1 cellular context compared by ENCODE assay signal in the genomic region with DNA sequence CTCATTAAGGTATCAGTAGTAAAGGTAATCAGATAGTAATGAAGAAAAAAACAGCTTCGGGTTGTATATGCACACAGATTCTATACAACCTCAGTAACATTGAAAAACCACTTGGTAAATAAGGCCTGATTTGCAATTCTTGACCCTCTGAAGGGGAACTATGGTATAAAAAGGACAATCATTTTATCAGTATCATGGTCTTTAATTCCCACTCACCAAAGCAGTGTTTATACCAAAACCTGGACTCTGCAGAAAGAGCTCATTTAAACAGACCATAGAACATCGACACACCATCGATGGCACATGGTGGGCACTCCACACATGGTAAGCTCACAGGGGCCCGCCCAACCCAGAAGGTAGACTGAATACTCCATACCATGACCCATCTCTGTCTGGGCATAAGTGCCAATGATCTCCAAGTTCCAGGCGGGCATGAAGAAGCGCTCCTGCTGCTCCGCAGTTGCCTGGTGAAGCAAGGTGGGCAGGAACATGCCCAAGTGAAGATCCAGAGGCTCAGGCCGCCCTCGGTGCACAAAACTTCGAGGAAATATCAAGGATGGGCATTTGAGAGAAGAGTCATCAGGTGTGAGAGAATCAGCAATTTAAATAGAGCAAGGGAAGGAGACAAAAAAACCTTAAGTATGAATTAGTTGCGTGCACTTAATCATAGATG.
TF ChIP-seq lines count a peak whose summit lies in the region.

No MANE protein-coding gene starts in this region.

TF ChIP-seq in GM23338, 12 proteins besides CTCF, POLR2A, EP300 and RAD21 (continued from another document):
- TF ChIP-seq, protein P1, sequence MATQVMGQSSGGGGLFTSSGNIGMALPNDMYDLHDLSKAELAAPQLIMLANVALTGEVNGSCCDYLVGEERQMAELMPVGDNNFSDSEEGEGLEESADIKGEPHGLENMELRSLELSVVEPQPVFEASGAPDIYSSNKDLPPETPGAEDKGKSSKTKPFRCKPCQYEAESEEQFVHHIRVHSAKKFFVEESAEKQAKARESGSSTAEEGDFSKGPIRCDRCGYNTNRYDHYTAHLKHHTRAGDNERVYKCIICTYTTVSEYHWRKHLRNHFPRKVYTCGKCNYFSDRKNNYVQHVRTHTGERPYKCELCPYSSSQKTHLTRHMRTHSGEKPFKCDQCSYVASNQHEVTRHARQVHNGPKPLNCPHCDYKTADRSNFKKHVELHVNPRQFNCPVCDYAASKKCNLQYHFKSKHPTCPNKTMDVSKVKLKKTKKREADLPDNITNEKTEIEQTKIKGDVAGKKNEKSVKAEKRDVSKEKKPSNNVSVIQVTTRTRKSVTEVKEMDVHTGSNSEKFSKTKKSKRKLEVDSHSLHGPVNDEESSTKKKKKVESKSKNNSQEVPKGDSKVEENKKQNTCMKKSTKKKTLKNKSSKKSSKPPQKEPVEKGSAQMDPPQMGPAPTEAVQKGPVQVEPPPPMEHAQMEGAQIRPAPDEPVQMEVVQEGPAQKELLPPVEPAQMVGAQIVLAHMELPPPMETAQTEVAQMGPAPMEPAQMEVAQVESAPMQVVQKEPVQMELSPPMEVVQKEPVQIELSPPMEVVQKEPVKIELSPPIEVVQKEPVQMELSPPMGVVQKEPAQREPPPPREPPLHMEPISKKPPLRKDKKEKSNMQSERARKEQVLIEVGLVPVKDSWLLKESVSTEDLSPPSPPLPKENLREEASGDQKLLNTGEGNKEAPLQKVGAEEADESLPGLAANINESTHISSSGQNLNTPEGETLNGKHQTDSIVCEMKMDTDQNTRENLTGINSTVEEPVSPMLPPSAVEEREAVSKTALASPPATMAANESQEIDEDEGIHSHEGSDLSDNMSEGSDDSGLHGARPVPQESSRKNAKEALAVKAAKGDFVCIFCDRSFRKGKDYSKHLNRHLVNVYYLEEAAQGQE (IDR thresholded peaks at IDR 0.05; ENCODE audit: unreplicated experiment), result no peak
- TF ChIP-seq NANOG (IDR thresholded peaks at IDR 0.05; ENCODE audit: borderline replicate concordance) (no peak), CREB1 (CRISPR knock-in tag; IDR thresholded peaks at IDR 0.05; ENCODE audit: low read depth) (no peak), STAT1 (IDR thresholded peaks at IDR 0.05; ENCODE audit: unreplicated experiment) (no peak), EZH2 (IDR thresholded peaks at IDR 0.05; ENCODE audit: low read depth, unreplicated experiment) (no peak)
- TF ChIP-seq, protein P2, sequence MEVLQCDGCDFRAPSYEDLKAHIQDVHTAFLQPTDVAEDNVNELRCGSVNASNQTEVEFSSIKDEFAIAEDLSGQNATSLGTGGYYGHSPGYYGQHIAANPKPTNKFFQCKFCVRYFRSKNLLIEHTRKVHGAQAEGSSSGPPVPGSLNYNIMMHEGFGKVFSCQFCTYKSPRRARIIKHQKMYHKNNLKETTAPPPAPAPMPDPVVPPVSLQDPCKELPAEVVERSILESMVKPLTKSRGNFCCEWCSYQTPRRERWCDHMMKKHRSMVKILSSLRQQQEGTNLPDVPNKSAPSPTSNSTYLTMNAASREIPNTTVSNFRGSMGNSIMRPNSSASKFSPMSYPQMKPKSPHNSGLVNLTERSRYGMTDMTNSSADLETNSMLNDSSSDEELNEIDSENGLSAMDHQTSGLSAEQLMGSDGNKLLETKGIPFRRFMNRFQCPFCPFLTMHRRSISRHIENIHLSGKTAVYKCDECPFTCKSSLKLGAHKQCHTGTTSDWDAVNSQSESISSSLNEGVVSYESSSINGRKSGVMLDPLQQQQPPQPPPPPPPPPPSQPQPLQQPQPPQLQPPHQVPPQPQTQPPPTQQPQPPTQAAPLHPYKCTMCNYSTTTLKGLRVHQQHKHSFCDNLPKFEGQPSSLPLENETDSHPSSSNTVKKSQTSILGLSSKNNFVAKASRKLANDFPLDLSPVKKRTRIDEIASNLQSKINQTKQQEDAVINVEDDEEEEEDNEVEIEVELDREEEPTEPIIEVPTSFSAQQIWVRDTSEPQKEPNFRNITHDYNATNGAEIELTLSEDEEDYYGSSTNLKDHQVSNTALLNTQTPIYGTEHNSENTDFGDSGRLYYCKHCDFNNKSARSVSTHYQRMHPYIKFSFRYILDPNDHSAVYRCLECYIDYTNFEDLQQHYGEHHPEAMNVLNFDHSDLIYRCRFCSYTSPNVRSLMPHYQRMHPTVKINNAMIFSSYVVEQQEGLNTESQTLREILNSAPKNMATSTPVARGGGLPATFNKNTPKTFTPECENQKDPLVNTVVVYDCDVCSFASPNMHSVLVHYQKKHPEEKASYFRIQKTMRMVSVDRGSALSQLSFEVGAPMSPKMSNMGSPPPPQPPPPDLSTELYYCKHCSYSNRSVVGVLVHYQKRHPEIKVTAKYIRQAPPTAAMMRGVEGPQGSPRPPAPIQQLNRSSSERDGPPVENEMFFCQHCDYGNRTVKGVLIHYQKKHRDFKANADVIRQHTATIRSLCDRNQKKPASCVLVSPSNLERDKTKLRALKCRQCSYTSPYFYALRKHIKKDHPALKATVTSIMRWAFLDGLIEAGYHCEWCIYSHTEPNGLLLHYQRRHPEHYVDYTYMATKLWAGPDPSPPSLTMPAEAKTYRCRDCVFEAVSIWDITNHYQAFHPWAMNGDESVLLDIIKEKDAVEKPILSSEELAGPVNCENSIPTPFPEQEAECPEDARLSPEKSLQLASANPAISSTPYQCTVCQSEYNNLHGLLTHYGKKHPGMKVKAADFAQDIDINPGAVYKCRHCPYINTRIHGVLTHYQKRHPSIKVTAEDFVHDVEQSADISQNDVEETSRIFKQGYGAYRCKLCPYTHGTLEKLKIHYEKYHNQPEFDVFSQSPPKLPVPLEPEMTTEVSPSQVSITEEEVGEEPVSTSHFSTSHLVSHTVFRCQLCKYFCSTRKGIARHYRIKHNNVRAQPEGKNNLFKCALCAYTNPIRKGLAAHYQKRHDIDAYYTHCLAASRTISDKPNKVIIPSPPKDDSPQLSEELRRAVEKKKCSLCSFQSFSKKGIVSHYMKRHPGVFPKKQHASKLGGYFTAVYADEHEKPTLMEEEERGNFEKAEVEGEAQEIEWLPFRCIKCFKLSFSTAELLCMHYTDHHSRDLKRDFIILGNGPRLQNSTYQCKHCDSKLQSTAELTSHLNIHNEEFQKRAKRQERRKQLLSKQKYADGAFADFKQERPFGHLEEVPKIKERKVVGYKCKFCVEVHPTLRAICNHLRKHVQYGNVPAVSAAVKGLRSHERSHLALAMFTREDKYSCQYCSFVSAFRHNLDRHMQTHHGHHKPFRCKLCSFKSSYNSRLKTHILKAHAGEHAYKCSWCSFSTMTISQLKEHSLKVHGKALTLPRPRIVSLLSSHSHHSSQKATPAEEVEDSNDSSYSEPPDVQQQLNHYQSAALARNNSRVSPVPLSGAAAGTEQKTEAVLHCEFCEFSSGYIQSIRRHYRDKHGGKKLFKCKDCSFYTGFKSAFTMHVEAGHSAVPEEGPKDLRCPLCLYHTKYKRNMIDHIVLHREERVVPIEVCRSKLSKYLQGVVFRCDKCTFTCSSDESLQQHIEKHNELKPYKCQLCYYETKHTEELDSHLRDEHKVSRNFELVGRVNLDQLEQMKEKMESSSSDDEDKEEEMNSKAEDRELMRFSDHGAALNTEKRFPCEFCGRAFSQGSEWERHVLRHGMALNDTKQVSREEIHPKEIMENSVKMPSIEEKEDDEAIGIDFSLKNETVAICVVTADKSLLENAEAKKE (CRISPR knock-in tag; IDR thresholded peaks at IDR 0.05), result no peak
